ENCODE assay signal across 8 cellular contexts in genomic region chr19:11373885-11374448, GRCh38. TPM values are rescaled to one million over a fixed set of nuclear protein-coding genes. Genes with fewer than 3 reads are reported as not detected.
DNase-seq lines count a peak whose midpoint lies in the region; ATAC-seq, FAIRE-seq and TF ChIP-seq lines count a peak whose summit lies in the region.

No MANE protein-coding gene starts in this region.

- intact Hi-C loops in left ventricle myocardium inferior (cut with micrococcal nuclease), result no loop called here
- intact Hi-C loops in Right ventricle myocardium superior (cut with DNase I), result no loop called here
- intact Hi-C loops in HepG2 (cut with micrococcal nuclease; ENCODE audit: unreplicated experiment), result loop anchor here (1.0 kb wide), 1 partner anchor 30 kb away; no protein-coding TSS in a partner anchor
- intact Hi-C loops in uterus (cut with DNase I; ENCODE audit: low total_unique reads), result no loop called here

- in situ Hi-C loops in HepG2 (cut with HindIII; ENCODE audit: extremely low pct_ligation_motif_present, low pct_unique_long_range_greater_than_20kb), result no loop called here

- no peaks in the 10 kb centered on the region for H4K20me1 ChIP-seq in HepG2 (ENCODE audit: insufficient read depth, low read length)

- BruUV-seq in HepG2 (replicated peaks; lab: Mats Ljungman, UMichigan), result no TSS peak

- FAIRE-seq in HepG2 (lab: Jason Lieb, UNC), result no peak

- no peaks in the 10 kb centered on the region for H3K36me3 ChIP-seq in left ventricle myocardium inferior
- peaks cover 1 to 13% of the 10 kb centered on the region in 2 experiments; a peak in 2 of 5 replicates for H3K36me3 ChIP-seq in HepG2 (replicated peaks in 1 of 2; ENCODE audit: control insufficient read depth in 1 of 2, insufficient read depth in 2 of 2, low read length in 2 of 2)
- H3K36me3 ChIP-seq in uterus, result no peaks in the 10 kb centered on the region

- no peak for TF ChIP-seq EP300 in HepG2 (IDR thresholded peaks at IDR 0.05; ENCODE audit: low read depth in 2 of 2, low read length in 2 of 2)
- no peak for TF ChIP-seq EP300 in HepG2 (CRISPR knock-in tag; IDR thresholded peaks at IDR 0.05; ENCODE audit: borderline replicate concordance)

- no peak overlapping the region for H2AFZ ChIP-seq in HepG2 (ENCODE audit: low read length)

- peaks cover 45% of the 10 kb centered on the region for H3K4me1 ChIP-seq in left ventricle myocardium inferior
- H3K4me1 ChIP-seq in HepG2 (ENCODE audit: insufficient read depth, low read length), result peaks cover 35% of the 10 kb centered on the region
- H3K4me1 ChIP-seq in uterus, result peaks cover 9 to 12% of the 10 kb centered on the region in 2 donors

- TF ChIP-seq CTCF in left ventricle myocardium inferior (IDR thresholded peaks at IDR 0.05; ENCODE audit: borderline replicate concordance), result no peak
- no peak for TF ChIP-seq CTCF in WI38 (IDR thresholded peaks at IDR 0.05; ENCODE audit: low read depth, low read length)
- TF ChIP-seq CTCF in HepG2 (CRISPR knock-in tag; IDR thresholded peaks at IDR 0.05), result no peak
- no peak for TF ChIP-seq CTCF in uterus (IDR thresholded peaks at IDR 0.05)

- 62% methylated on average over 11 of the region's 11 CpGs for WGBS in HepG2 (ENCODE audit: low lambda C conversion rate)

- TF ChIP-seq RAD21 in HepG2 (CRISPR knock-in tag; IDR thresholded peaks at IDR 0.05), result no peak

- peak overlapping the region; percentile 86 for H3K9ac ChIP-seq in HepG2 (ENCODE audit: insufficient read depth, low read depth, low read length)

- H3K4me3 ChIP-seq in left ventricle myocardium inferior (peak overlapping the region; percentile 72), WI38 (ENCODE audit: low read depth, low read length) (peak overlapping the region; percentile 76), HepG2 (replicated peaks in 1 of 3; ENCODE audit: insufficient read depth in 1 of 3, low read depth in 2 of 3, low read length in 3 of 3) (peak overlapping the region; percentile 69 to 80 (median 75)), uterus (peak overlapping the region; percentile 74 to 75)

- TF ChIP-seq POLR2A in HepG2 (IDR thresholded peaks at IDR 0.05; ENCODE audit: insufficient read depth in 1 of 2, low read depth in 2 of 2, low read length in 2 of 2) (no peak), uterus (IDR thresholded peaks at IDR 0.05) (no peak)

- H3K27me3 ChIP-seq in left ventricle myocardium inferior (ENCODE audit: low read depth) (no peaks in the 10 kb centered on the region), HepG2 (ENCODE audit: control insufficient read depth in 1 of 2, insufficient read depth in 2 of 2, low read length in 2 of 2) (no peaks in the 10 kb centered on the region; a peak in 1 of 5 replicates), uterus (no peaks in the 10 kb centered on the region)

- peaks cover 12% of the 10 kb centered on the region for H3K79me2 ChIP-seq in HepG2 (ENCODE audit: insufficient read depth, low read length)

- CTCF ChIA-PET in HepG2 (lab: Yijun Ruan, JAX; ENCODE audit: low intra/inter-chr PET ratio, low total read pairs), result no interaction called here

- POLR2A ChIA-PET in HepG2 (lab: Yijun Ruan, JAX), result interaction anchor here (0.7 to 3.3 kb wide), 29 partner anchors 10 to 231 kb away, joined by 3 to 68 read pairs (median 6); partner anchors contain the start of genes CCDC159, ECSIT, ELOF1 and EPOR

- ATAC-seq in Right ventricle myocardium superior (ENCODE audit: poor library complexity) (no peak), HepG2 (no peak), HG03135 (IDR thresholded peaks at IDR 0.05; ENCODE audit: unreplicated experiment) (no peak)

- no peak for DNase-seq in left ventricle myocardium inferior
- no peak for DNase-seq in Right ventricle myocardium superior
- no peak for DNase-seq in HepG2 (ENCODE audit: low spot score)
- no peak for DNase-seq in uterus
- DNase-seq in HPDE6-E6E7 (ENCODE audit: extremely low spot score), result no peak
- no peak for DNase-seq in activated CD4-positive, alpha-beta T cell treated with anti-CD3 and anti-CD28 coated beads, Interleukin-2, amount 50 U/mL, for 48 hours

- peak overlapping the region; percentile 97 for H3K27ac ChIP-seq in left ventricle myocardium inferior (replicated peaks)
- peak overlapping the region; percentile 95 for H3K27ac ChIP-seq in HepG2 (ENCODE audit: extremely low read length, insufficient read depth, low read length)
- H3K27ac ChIP-seq in uterus, result peak overlapping the region; percentile 93 to 98

- H3K9me3 ChIP-seq in left ventricle myocardium inferior (replicated peaks), result no peaks in the 10 kb centered on the region
- no peaks in the 10 kb centered on the region for H3K9me3 ChIP-seq in HepG2 (ENCODE audit: low read length)
- no peaks in the 10 kb centered on the region for H3K9me3 ChIP-seq in uterus

- H3K4me2 ChIP-seq in HepG2 (ENCODE audit: low read depth, low read length), result peak overlapping the region; percentile 92

RNA-seq across cellular contexts. Expression of gene SWSAP1, which starts 0.5 kb away (rescaled TPM):
- total RNA-seq in left ventricle myocardium inferior (1.1 TPM), Right ventricle myocardium superior (1.2 TPM), HepG2 (2016; rRNA removed; fragmentation: Illumina TruSeq; extraction: Trizol) (3.1 and 3.3 TPM in 2 replicates), uterus (1 to 10 TPM in 1 of 4 donors, under 1 TPM in 3; 0.48 to 3.5 (median 0.68) TPM)
- 0.81 and 1.5 TPM in 2 replicates for total RNA-seq in HepG2 (2016; cell fraction: cytosol; rRNA removed; fragmentation: Illumina TruSeq; extraction: Trizol; ENCODE audit: low read depth)
- 3.1 and 3.4 TPM in 2 replicates for total RNA-seq in HepG2 (2016; cell fraction: insoluble cytoplasmic fraction; rRNA removed; fragmentation: Illumina TruSeq; extraction: Trizol)
- 1.9 and 2.2 TPM in 2 replicates for total RNA-seq in HepG2 (2016; cell fraction: membrane; rRNA removed; fragmentation: Illumina TruSeq; extraction: Trizol)
- 1.3 and 2.3 TPM in 2 replicates for total RNA-seq in HepG2 (2016; cell fraction: nucleus; rRNA removed; fragmentation: Illumina TruSeq; extraction: Trizol)
- polyA plus RNA-seq in HepG2 (2011; rRNA removed), result 2.7 and 3.9 TPM in 2 replicates
- 2.3 and 3.3 TPM in 2 replicates for polyA plus RNA-seq in HepG2 (2011; cell fraction: cytosol; rRNA removed)
- 4.9 and 5.4 TPM in 2 replicates for polyA plus RNA-seq in HepG2 (2011; cell fraction: nucleus; rRNA removed)
- polyA plus RNA-seq in HepG2 (2012), result 1.5 and 1.6 TPM in 2 replicates
- polyA plus RNA-seq in HepG2 (2016; cell fraction: cytosol; fragmentation: Illumina TruSeq; extraction: Trizol; ENCODE audit: low read depth), result 0.61 and 0.65 TPM in 2 replicates
- 3.9 and 4.4 TPM in 2 replicates for polyA plus RNA-seq in HepG2 (2016; cell fraction: insoluble cytoplasmic fraction; fragmentation: Illumina TruSeq; extraction: Trizol; ENCODE audit: low read depth)
- polyA plus RNA-seq in HepG2 (2016; cell fraction: membrane; fragmentation: Illumina TruSeq; extraction: Trizol; ENCODE audit: low read depth), result 1.2 and 1.6 TPM in 2 replicates
- polyA plus RNA-seq in HepG2 (2016; cell fraction: nucleus; fragmentation: Illumina TruSeq; extraction: Trizol; ENCODE audit: insufficient read depth, low read depth), result 2.9 and 3.2 TPM in 2 replicates
- 1.3 and 2.7 TPM in 2 replicates for polyA minus RNA-seq in HepG2 (2011; rRNA and poly(A)+ RNA removed; ENCODE audit: low replicate concordance)
- polyA minus RNA-seq in HepG2 (2011; cell fraction: cytosol; rRNA and poly(A)+ RNA removed), result 0.79 and 0.97 TPM in 2 replicates
- 1.8 and 2.7 TPM in 2 replicates for polyA minus RNA-seq in HepG2 (2011; cell fraction: nucleus; rRNA and poly(A)+ RNA removed)

RNA-seq across cellular contexts. Expression of gene EPOR, which starts 10.1 kb away (rescaled TPM):
- total RNA-seq in left ventricle myocardium inferior (6.0 TPM), Right ventricle myocardium superior (9.2 TPM), HepG2 (2016; rRNA removed; fragmentation: Illumina TruSeq; extraction: Trizol) (1.2 and 2.9 TPM in 2 replicates), uterus (1 to 10 TPM; 1.8 to 5.9 (median 4.1) TPM)
- total RNA-seq in HepG2 (2016; cell fraction: cytosol; rRNA removed; fragmentation: Illumina TruSeq; extraction: Trizol; ENCODE audit: low read depth), result 0.61 and 0.88 TPM in 2 replicates
- 1.4 and 2.9 TPM in 2 replicates for total RNA-seq in HepG2 (2016; cell fraction: insoluble cytoplasmic fraction; rRNA removed; fragmentation: Illumina TruSeq; extraction: Trizol)
- 2.3 and 2.5 TPM in 2 replicates for total RNA-seq in HepG2 (2016; cell fraction: membrane; rRNA removed; fragmentation: Illumina TruSeq; extraction: Trizol)
- total RNA-seq in HepG2 (2016; cell fraction: nucleus; rRNA removed; fragmentation: Illumina TruSeq; extraction: Trizol), result 2.5 and 3.1 TPM in 2 replicates
- 5.3 and 7.0 TPM in 2 replicates for polyA plus RNA-seq in HepG2 (2011; rRNA removed)
- 3.4 and 5.3 TPM in 2 replicates for polyA plus RNA-seq in HepG2 (2011; cell fraction: cytosol; rRNA removed)
- polyA plus RNA-seq in HepG2 (2011; cell fraction: nucleus; rRNA removed), result 46.2 and 52.8 TPM in 2 replicates
- 3.2 and 4.2 TPM in 2 replicates for polyA plus RNA-seq in HepG2 (2012)
- 1.4 and 1.7 TPM in 2 replicates for polyA plus RNA-seq in HepG2 (2016; cell fraction: cytosol; fragmentation: Illumina TruSeq; extraction: Trizol; ENCODE audit: low read depth)
- 2.0 and 2.2 TPM in 2 replicates for polyA plus RNA-seq in HepG2 (2016; cell fraction: insoluble cytoplasmic fraction; fragmentation: Illumina TruSeq; extraction: Trizol; ENCODE audit: low read depth)
- polyA plus RNA-seq in HepG2 (2016; cell fraction: membrane; fragmentation: Illumina TruSeq; extraction: Trizol; ENCODE audit: low read depth), result 2.5 and 3.1 TPM in 2 replicates
- polyA plus RNA-seq in HepG2 (2016; cell fraction: nucleus; fragmentation: Illumina TruSeq; extraction: Trizol; ENCODE audit: insufficient read depth, low read depth), result 8.5 and 9.5 TPM in 2 replicates
- 5.8 and 9.7 TPM in 2 replicates for polyA minus RNA-seq in HepG2 (2011; rRNA and poly(A)+ RNA removed; ENCODE audit: low replicate concordance)
- 1.8 and 3.3 TPM in 2 replicates for polyA minus RNA-seq in HepG2 (2011; cell fraction: cytosol; rRNA and poly(A)+ RNA removed)
- 2.6 and 2.7 TPM in 2 replicates for polyA minus RNA-seq in HepG2 (2011; cell fraction: nucleus; rRNA and poly(A)+ RNA removed)

RNA-seq across cellular contexts. Expression of gene PLPPR2, which starts 18.7 kb away (rescaled TPM):
- total RNA-seq in left ventricle myocardium inferior (10.6 TPM), Right ventricle myocardium superior (13.7 TPM), HepG2 (2016; rRNA removed; fragmentation: Illumina TruSeq; extraction: Trizol) (0.77 and 1.5 TPM in 2 replicates), uterus (10 to 100 TPM in 3 of 4 donors, 1 to 10 TPM in 1; 4.1 to 71.7 (median 23.7) TPM)
- 1.2 and 1.3 TPM in 2 replicates for total RNA-seq in HepG2 (2016; cell fraction: cytosol; rRNA removed; fragmentation: Illumina TruSeq; extraction: Trizol; ENCODE audit: low read depth)
- 0.70 and 1.3 TPM in 2 replicates for total RNA-seq in HepG2 (2016; cell fraction: insoluble cytoplasmic fraction; rRNA removed; fragmentation: Illumina TruSeq; extraction: Trizol)
- total RNA-seq in HepG2 (2016; cell fraction: membrane; rRNA removed; fragmentation: Illumina TruSeq; extraction: Trizol), result 1.9 and 3.1 TPM in 2 replicates
- total RNA-seq in HepG2 (2016; cell fraction: nucleus; rRNA removed; fragmentation: Illumina TruSeq; extraction: Trizol), result 1.1 and 1.8 TPM in 2 replicates
- 2.1 and 4.2 TPM in 2 replicates for polyA plus RNA-seq in HepG2 (2011; rRNA removed)
- 1.9 and 2.5 TPM in 2 replicates for polyA plus RNA-seq in HepG2 (2011; cell fraction: cytosol; rRNA removed)
- polyA plus RNA-seq in HepG2 (2011; cell fraction: nucleus; rRNA removed), result 17.0 and 17.4 TPM in 2 replicates
- polyA plus RNA-seq in HepG2 (2012), result 3.2 and 4.3 TPM in 2 replicates
- 2.2 and 3.3 TPM in 2 replicates for polyA plus RNA-seq in HepG2 (2016; cell fraction: cytosol; fragmentation: Illumina TruSeq; extraction: Trizol; ENCODE audit: low read depth)
- 1.3 and 2.2 TPM in 2 replicates for polyA plus RNA-seq in HepG2 (2016; cell fraction: insoluble cytoplasmic fraction; fragmentation: Illumina TruSeq; extraction: Trizol; ENCODE audit: low read depth)
- 4.4 and 5.3 TPM in 2 replicates for polyA plus RNA-seq in HepG2 (2016; cell fraction: membrane; fragmentation: Illumina TruSeq; extraction: Trizol; ENCODE audit: low read depth)
- polyA plus RNA-seq in HepG2 (2016; cell fraction: nucleus; fragmentation: Illumina TruSeq; extraction: Trizol; ENCODE audit: insufficient read depth, low read depth), result 3.3 and 4.8 TPM in 2 replicates
- 7.2 and 7.3 TPM in 2 replicates for polyA minus RNA-seq in HepG2 (2011; rRNA and poly(A)+ RNA removed; ENCODE audit: low replicate concordance)
- 1.3 and 2.5 TPM in 2 replicates for polyA minus RNA-seq in HepG2 (2011; cell fraction: cytosol; rRNA and poly(A)+ RNA removed)
- 2.8 and 4.7 TPM in 2 replicates for polyA minus RNA-seq in HepG2 (2011; cell fraction: nucleus; rRNA and poly(A)+ RNA removed)

RNA-seq across cellular contexts. Expression of gene CCDC159, which starts 27.6 kb away (rescaled TPM):
- total RNA-seq in left ventricle myocardium inferior (24.5 TPM), Right ventricle myocardium superior (18.8 TPM), HepG2 (2016; rRNA removed; fragmentation: Illumina TruSeq; extraction: Trizol) (1.2 and 1.7 TPM in 2 replicates), uterus (10 to 100 TPM in 3 of 4 donors, 1 to 10 TPM in 1; 1.2 to 46.2 (median 16.4) TPM)
- total RNA-seq in HepG2 (2016; cell fraction: cytosol; rRNA removed; fragmentation: Illumina TruSeq; extraction: Trizol; ENCODE audit: low read depth), result 0.81 and 0.88 TPM in 2 replicates
- total RNA-seq in HepG2 (2016; cell fraction: insoluble cytoplasmic fraction; rRNA removed; fragmentation: Illumina TruSeq; extraction: Trizol), result 0.82 and 1.3 TPM in 2 replicates
- 1.4 and 1.9 TPM in 2 replicates for total RNA-seq in HepG2 (2016; cell fraction: membrane; rRNA removed; fragmentation: Illumina TruSeq; extraction: Trizol)
- 2.7 and 4.7 TPM in 2 replicates for total RNA-seq in HepG2 (2016; cell fraction: nucleus; rRNA removed; fragmentation: Illumina TruSeq; extraction: Trizol)
- polyA plus RNA-seq in HepG2 (2011; rRNA removed), result 6.3 and 9.1 TPM in 2 replicates
- polyA plus RNA-seq in HepG2 (2011; cell fraction: cytosol; rRNA removed), result 2.8 and 3.3 TPM in 2 replicates
- 44.4 and 50.4 TPM in 2 replicates for polyA plus RNA-seq in HepG2 (2011; cell fraction: nucleus; rRNA removed)
- 4.5 and 6.5 TPM in 2 replicates for polyA plus RNA-seq in HepG2 (2012)
- 1.7 and 2.1 TPM in 2 replicates for polyA plus RNA-seq in HepG2 (2016; cell fraction: cytosol; fragmentation: Illumina TruSeq; extraction: Trizol; ENCODE audit: low read depth)
- polyA plus RNA-seq in HepG2 (2016; cell fraction: insoluble cytoplasmic fraction; fragmentation: Illumina TruSeq; extraction: Trizol; ENCODE audit: low read depth), result 2.2 TPM in 2 replicates
- 1.5 and 2.1 TPM in 2 replicates for polyA plus RNA-seq in HepG2 (2016; cell fraction: membrane; fragmentation: Illumina TruSeq; extraction: Trizol; ENCODE audit: low read depth)
- 8.6 and 11.0 TPM in 2 replicates for polyA plus RNA-seq in HepG2 (2016; cell fraction: nucleus; fragmentation: Illumina TruSeq; extraction: Trizol; ENCODE audit: insufficient read depth, low read depth)
- 2.6 and 3.3 TPM in 2 replicates for polyA minus RNA-seq in HepG2 (2011; rRNA and poly(A)+ RNA removed; ENCODE audit: low replicate concordance)
- 0.97 TPM in 1 of 2 replicates, not detected in the other for polyA minus RNA-seq in HepG2 (2011; cell fraction: cytosol; rRNA and poly(A)+ RNA removed)
- 7.0 and 7.8 TPM in 2 replicates for polyA minus RNA-seq in HepG2 (2011; cell fraction: nucleus; rRNA and poly(A)+ RNA removed)

RNA-seq across cellular contexts. Expression of gene TMEM205, which starts 27.9 kb away (rescaled TPM):
- 77.8 TPM for total RNA-seq in left ventricle myocardium inferior
- total RNA-seq in Right ventricle myocardium superior, result 105 TPM
- total RNA-seq in HepG2 (2016; rRNA removed; fragmentation: Illumina TruSeq; extraction: Trizol), result 22.8 and 45.5 TPM in 2 replicates
- 23.9 and 36.8 TPM in 2 replicates for total RNA-seq in HepG2 (2016; cell fraction: cytosol; rRNA removed; fragmentation: Illumina TruSeq; extraction: Trizol; ENCODE audit: low read depth)
- 26.6 and 43.5 TPM in 2 replicates for total RNA-seq in HepG2 (2016; cell fraction: insoluble cytoplasmic fraction; rRNA removed; fragmentation: Illumina TruSeq; extraction: Trizol)
- total RNA-seq in HepG2 (2016; cell fraction: membrane; rRNA removed; fragmentation: Illumina TruSeq; extraction: Trizol), result 20.5 and 27.0 TPM in 2 replicates
- total RNA-seq in HepG2 (2016; cell fraction: nucleus; rRNA removed; fragmentation: Illumina TruSeq; extraction: Trizol), result 40.9 and 45.4 TPM in 2 replicates
- polyA plus RNA-seq in HepG2 (2011; rRNA removed), result 98.7 and 119 TPM in 2 replicates
- polyA plus RNA-seq in HepG2 (2011; cell fraction: cytosol; rRNA removed), result 206 and 218 TPM in 2 replicates
- 131 and 158 TPM in 2 replicates for polyA plus RNA-seq in HepG2 (2011; cell fraction: nucleus; rRNA removed)
- polyA plus RNA-seq in HepG2 (2012), result 57.4 and 59.1 TPM in 2 replicates
- polyA plus RNA-seq in HepG2 (2016; cell fraction: cytosol; fragmentation: Illumina TruSeq; extraction: Trizol; ENCODE audit: low read depth), result 31.8 and 38.8 TPM in 2 replicates
- 33.6 and 35.9 TPM in 2 replicates for polyA plus RNA-seq in HepG2 (2016; cell fraction: insoluble cytoplasmic fraction; fragmentation: Illumina TruSeq; extraction: Trizol; ENCODE audit: low read depth)
- polyA plus RNA-seq in HepG2 (2016; cell fraction: membrane; fragmentation: Illumina TruSeq; extraction: Trizol; ENCODE audit: low read depth), result 24.0 and 30.5 TPM in 2 replicates
- polyA plus RNA-seq in HepG2 (2016; cell fraction: nucleus; fragmentation: Illumina TruSeq; extraction: Trizol; ENCODE audit: insufficient read depth, low read depth), result 71.8 and 88.8 TPM in 2 replicates
- 48.8 and 93.8 TPM in 2 replicates for polyA minus RNA-seq in HepG2 (2011; rRNA and poly(A)+ RNA removed; ENCODE audit: low replicate concordance)
- polyA minus RNA-seq in HepG2 (2011; cell fraction: cytosol; rRNA and poly(A)+ RNA removed), result 25.0 and 36.6 TPM in 2 replicates
- polyA minus RNA-seq in HepG2 (2011; cell fraction: nucleus; rRNA and poly(A)+ RNA removed), result 8.2 and 12.7 TPM in 2 replicates
- total RNA-seq in uterus, result 100 to 1,000 TPM in 1 of 4 donors, 10 to 100 TPM in 3; 41.2 to 117 (median 77.4) TPM
